ENCODE assay signal across 1 cellular context in the genomic region with DNA sequence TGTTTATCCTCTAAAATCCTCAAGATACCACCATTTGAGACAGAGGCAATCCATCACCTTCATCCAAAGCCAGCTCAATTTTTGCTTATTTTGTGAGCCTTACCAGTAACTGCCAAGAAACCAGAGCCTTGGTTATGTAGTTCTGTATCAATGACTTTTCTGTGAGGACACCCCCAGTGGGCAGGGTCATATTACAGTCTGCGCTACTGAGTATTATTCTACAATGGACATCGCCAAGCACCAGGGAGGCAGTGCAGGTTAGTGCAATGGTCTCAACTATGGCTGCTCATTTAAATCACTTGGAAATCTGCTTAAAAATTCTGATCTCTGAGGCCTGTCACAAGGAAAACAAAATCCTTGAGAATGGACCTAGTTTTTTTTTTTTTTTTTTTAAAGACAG.
TF ChIP-seq lines count a peak whose summit lies in the region.

No MANE protein-coding gene starts in this region.

TF ChIP-seq in K562, 482 proteins besides CTCF, POLR2A, EP300 and RAD21:
- TF ChIP-seq FUS (optimal IDR thresholded peaks at IDR 0.05; ENCODE audit: low read depth, low read length) (no peak), RFX7 (CRISPR knock-in tag; IDR thresholded peaks at IDR 0.05) (no peak), DACH1 (IDR thresholded peaks at IDR 0.05; ENCODE audit: partially characterized antibody) (no peak)
